In the genomic region with DNA sequence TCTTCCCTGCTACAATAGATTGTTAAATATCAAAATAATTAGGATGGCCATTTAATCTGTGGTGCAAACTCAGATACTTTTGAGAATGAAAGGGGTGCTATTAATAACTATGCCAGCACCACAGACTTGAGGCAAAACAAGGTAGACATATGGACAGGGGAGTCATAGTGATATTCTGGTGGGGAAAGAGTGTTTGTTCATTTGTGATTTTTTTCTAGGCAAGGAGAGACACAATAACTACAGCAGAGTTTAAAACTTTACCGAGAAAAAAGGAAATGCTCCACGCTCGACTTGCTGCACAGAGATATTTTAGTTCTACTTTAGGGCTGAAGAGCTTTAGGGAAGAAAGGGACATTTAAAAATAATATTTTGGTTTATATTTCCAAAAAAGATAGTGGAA, we compare ENCODE assay signal across 14 cellular contexts.
DNase-seq lines count a peak whose midpoint lies in the region; ATAC-seq, FAIRE-seq and TF ChIP-seq lines count a peak whose summit lies in the region.
"Had no signal": no experiment of that assay in that cellular context is flagged by ENCODE, and none has a peak within 500 bp of the region (broad histone marks: within the 10 kb centered on the region; RNA-seq: fewer than 3 reads in every experiment).

No MANE protein-coding gene starts in this region.

- intact Hi-C loops in GM12878 (cut with micrococcal nuclease; ENCODE audit: unreplicated experiment), result no loop called here

- no peak for FAIRE-seq in GM12878 (lab: Jason Lieb, UNC)

- H3K4me2 ChIP-seq in GM12878 (ENCODE audit: control insufficient read depth, insufficient read depth), result no peak overlapping the region

- CTCF ChIA-PET in GM12878 (lab: Yijun Ruan, JAX), result interaction anchor here (1.0 to 1.4 kb wide), 4 partner anchors 11 to 90 kb away, joined by 3 to 5 read pairs (median 3); no protein-coding TSS in a partner anchor

- SMC1A ChIA-PET in GM12878 (lab: Charles Lee; ENCODE audit: uncharacterized antibody, unreplicated experiment), result interaction anchor here (0.7 to 3.4 kb wide), 10 partner anchors 10 to 395 kb away, joined by 3 to 36 read pairs (median 5); no protein-coding TSS in a partner anchor

- ATAC-seq in GM18511 (IDR thresholded peaks at IDR 0.05; ENCODE audit: unreplicated experiment) (peak; percentile 75), GM21526 (IDR thresholded peaks at IDR 0.05; ENCODE audit: low FRiP score, unreplicated experiment) (peak; percentile 52), HG03103 (IDR thresholded peaks at IDR 0.05; ENCODE audit: low read depth, unreplicated experiment) (peak; percentile 61), GM12878 (peak; percentile 71), SK-N-SH treated with all-trans-retinoic acid at 6 μM for 48 hours (no peak)
- ATAC-seq: left lobe of liver had no signal

- no peaks in the 10 kb centered on the region; the same call in 2 of the 3 replicates for H3K9me3 ChIP-seq in GM12878 (replicated peaks; ENCODE audit: control insufficient read depth, insufficient read depth, low read length)
- H3K9me3 ChIP-seq: MG63, prostate gland had no signal

- peaks cover 3% of the 10 kb centered on the region; the same call in 1 of the 2 replicates for H3K4me1 ChIP-seq in GM12878 (ENCODE audit: control insufficient read depth, insufficient read depth, low read length)
- H3K4me1 ChIP-seq: prostate gland had no signal

- no TSS peak for BruUV-seq in GM12878 (replicated peaks; lab: Mats Ljungman, UMichigan)

- DNase-seq in GM12878 (ENCODE audit: low read depth, low spot score), result no peak
- no peak for DNase-seq in effector CD8-positive, alpha-beta T cell (lab: John Stamatoyannopoulos, UW)
- DNase-seq in NCI-H774 (lab: John Stamatoyannopoulos, UW), result no peak
- DNase-seq in superior temporal gyrus (ENCODE audit: extremely low spot score), result no peak
- DNase-seq: activated gamma-delta T cell treated with Interleukin-2 at 50 U/mL for 16 hours, hypothalamus, MG63, NCI-H2081 had no signal

- TF ChIP-seq EP300 in GM12878 (IDR thresholded peaks at IDR 0.05; ENCODE audit: borderline replicate concordance in 1 of 2, control insufficient read depth in 1 of 2, low read depth in 2 of 2, low read length in 2 of 2), result 0 out of 4 replicates have a peak, but pooled peaks have one; percentile 18 to 20

- TF ChIP-seq CTCF in GM12878 (IDR thresholded peaks at IDR 0.05 in 2 of 3, conservative IDR thresholded peaks at IDR 0.05 in 1 of 3; ENCODE audit: control insufficient read depth in 2 of 3, extremely low read depth in 1 of 3, insufficient read depth in 1 of 3, low read depth in 3 of 3, low read length in 3 of 3), result no peak

- H3K27ac ChIP-seq in GM12878 (ENCODE audit: control insufficient read depth, insufficient read depth), result peak overlapping the region; percentile 17; the same call in 1 of the 2 replicates
- H3K27ac ChIP-seq: prostate gland had no signal

- TF ChIP-seq POLR2A in GM12878 (IDR thresholded peaks at IDR 0.05; ENCODE audit: low read depth, low read length), result no peak

- WGBS in GM12878 (ENCODE audit: insufficient coverage, insufficient replicate concordance, low lambda C conversion rate, missing lambda C conversion rate), result 0% methylated on average over 3 of the region's 3 CpGs

- POLR2A ChIA-PET in GM12878 (lab: Charles Lee), result interaction anchor here (0.9 to 1.5 kb wide), 2 partner anchors 11 to 20 kb away, joined by 3 to 11 read pairs; no protein-coding TSS in a partner anchor

- no peak overlapping the region for H2AFZ ChIP-seq in GM12878 (ENCODE audit: control insufficient read depth, low read depth, low read length)

- no peak overlapping the region for H3K9ac ChIP-seq in GM12878 (ENCODE audit: control insufficient read depth, insufficient read depth, low read length)

- no peaks in the 10 kb centered on the region for H3K36me3 ChIP-seq in GM12878 (ENCODE audit: control insufficient read depth in 2 of 2, insufficient read depth in 2 of 2, low read length in 1 of 2)
- H3K36me3 ChIP-seq: MG63, prostate gland had no signal

- H3K79me2 ChIP-seq in GM12878 (ENCODE audit: control insufficient read depth, insufficient read depth, low read length), result no peaks in the 10 kb centered on the region

- H4K20me1 ChIP-seq in GM12878 (ENCODE audit: control insufficient read depth, insufficient read depth), result no peaks in the 10 kb centered on the region

- in situ Hi-C loops in GM12878 (cut with MboI), result no loop called here

- peak overlapping the region; percentile 30; the same call in 1 of the 2 replicates for H3K4me3 ChIP-seq in GM12878
- H3K4me3 ChIP-seq: MG63, prostate gland had no signal

- no peaks in the 10 kb centered on the region for H3K27me3 ChIP-seq in GM12878 (replicated peaks in 1 of 2; ENCODE audit: control insufficient read depth in 2 of 2, insufficient read depth in 2 of 2, low read length in 1 of 2)
- H3K27me3 ChIP-seq: MG63 had no signal

- RAD21 ChIA-PET in GM12878 (lab: Charles Lee; ENCODE audit: unreplicated experiment), result interaction anchor here (1.0 to 2.7 kb wide), 8 partner anchors 8 to 395 kb away, joined by 3 to 21 read pairs (median 4); no protein-coding TSS in a partner anchor

- no peak for TF ChIP-seq RAD21 in GM12878 (IDR thresholded peaks at IDR 0.05; ENCODE audit: insufficient read depth, low read depth, low read length)

TF ChIP-seq in GM12878, 131 proteins besides CTCF, POLR2A, EP300 and RAD21 (continues in another document):
- TF ChIP-seq SIX5 (IDR thresholded peaks at IDR 0.05; ENCODE audit: low read depth, low read length, severe bottlenecking) (no peak), ZNF384 (IDR thresholded peaks at IDR 0.05; ENCODE audit: borderline replicate concordance, low read depth, low read length) (peak; percentile 21; the same call in 1 of the 2 replicates), RCOR1 (conservative IDR thresholded peaks at IDR 0.05; ENCODE audit: low read depth, low read length) (no peak), ZBED1 (IDR thresholded peaks at IDR 0.05; ENCODE audit: borderline replicate concordance) (no peak), SREBF2 (IDR thresholded peaks at IDR 0.05; ENCODE audit: low read length) (no peak), MTA2 (IDR thresholded peaks at IDR 0.05; ENCODE audit: low read depth) (peak; percentile 43; the same call in 1 of the 2 replicates), IKZF1 (conservative IDR thresholded peaks at IDR 0.05) (no peak), POLR2AphosphoS2 (IDR thresholded peaks at IDR 0.05; ENCODE audit: low read depth, low read length) (no peak), NFIC (IDR thresholded peaks at IDR 0.05; ENCODE audit: low read depth, low read length) (peak; percentile 55; the same call in 1 of the 2 replicates), BACH1 (IDR thresholded peaks at IDR 0.05; ENCODE audit: borderline replicate concordance) (no peak), RUNX3 (IDR thresholded peaks at IDR 0.05; ENCODE audit: low read length) (peak; percentile 46; the same call in 1 of the 2 replicates), MYC (IDR thresholded peaks at IDR 0.05; ENCODE audit: insufficient read depth, insufficient read length, insufficient replicate concordance, low read length, severe bottlenecking) (no peak), CHD4 (IDR thresholded peaks at IDR 0.05) (no peak), MEF2B (IDR thresholded peaks at IDR 0.05; ENCODE audit: partially characterized antibody, poor library complexity, severe bottlenecking) (peak; percentile 30), IRF4 (IDR thresholded peaks at IDR 0.05; ENCODE audit: low read depth, low read length) (no peak), NFXL1 (IDR thresholded peaks at IDR 0.05; ENCODE audit: borderline replicate concordance) (no peak), PAX5 (IDR thresholded peaks at IDR 0.05; ENCODE audit: borderline replicate concordance, low read depth, low read length) (0 out of 2 replicates have a peak, but pooled peaks have one; percentile 27)
- TF ChIP-seq, protein P1, sequence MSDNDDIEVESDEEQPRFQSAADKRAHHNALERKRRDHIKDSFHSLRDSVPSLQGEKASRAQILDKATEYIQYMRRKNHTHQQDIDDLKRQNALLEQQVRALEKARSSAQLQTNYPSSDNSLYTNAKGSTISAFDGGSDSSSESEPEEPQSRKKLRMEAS (IDR thresholded peaks at IDR 0.05; ENCODE audit: low read depth, low read length), result no peak

TF ChIP-seq in SK-N-SH treated with all-trans-retinoic acid at 6 μM for 48 hours, 23 proteins besides CTCF, POLR2A, EP300 and RAD21 (continues in another document):
- TF ChIP-seq, protein P2, sequence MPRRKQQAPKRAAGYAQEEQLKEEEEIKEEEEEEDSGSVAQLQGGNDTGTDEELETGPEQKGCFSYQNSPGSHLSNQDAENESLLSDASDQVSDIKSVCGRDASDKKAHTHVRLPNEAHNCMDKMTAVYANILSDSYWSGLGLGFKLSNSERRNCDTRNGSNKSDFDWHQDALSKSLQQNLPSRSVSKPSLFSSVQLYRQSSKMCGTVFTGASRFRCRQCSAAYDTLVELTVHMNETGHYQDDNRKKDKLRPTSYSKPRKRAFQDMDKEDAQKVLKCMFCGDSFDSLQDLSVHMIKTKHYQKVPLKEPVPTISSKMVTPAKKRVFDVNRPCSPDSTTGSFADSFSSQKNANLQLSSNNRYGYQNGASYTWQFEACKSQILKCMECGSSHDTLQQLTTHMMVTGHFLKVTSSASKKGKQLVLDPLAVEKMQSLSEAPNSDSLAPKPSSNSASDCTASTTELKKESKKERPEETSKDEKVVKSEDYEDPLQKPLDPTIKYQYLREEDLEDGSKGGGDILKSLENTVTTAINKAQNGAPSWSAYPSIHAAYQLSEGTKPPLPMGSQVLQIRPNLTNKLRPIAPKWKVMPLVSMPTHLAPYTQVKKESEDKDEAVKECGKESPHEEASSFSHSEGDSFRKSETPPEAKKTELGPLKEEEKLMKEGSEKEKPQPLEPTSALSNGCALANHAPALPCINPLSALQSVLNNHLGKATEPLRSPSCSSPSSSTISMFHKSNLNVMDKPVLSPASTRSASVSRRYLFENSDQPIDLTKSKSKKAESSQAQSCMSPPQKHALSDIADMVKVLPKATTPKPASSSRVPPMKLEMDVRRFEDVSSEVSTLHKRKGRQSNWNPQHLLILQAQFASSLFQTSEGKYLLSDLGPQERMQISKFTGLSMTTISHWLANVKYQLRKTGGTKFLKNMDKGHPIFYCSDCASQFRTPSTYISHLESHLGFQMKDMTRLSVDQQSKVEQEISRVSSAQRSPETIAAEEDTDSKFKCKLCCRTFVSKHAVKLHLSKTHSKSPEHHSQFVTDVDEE (CRISPR knock-in tag; IDR thresholded peaks at IDR 0.05), result no peak
- TF ChIP-seq ESRRG (CRISPR knock-in tag; IDR thresholded peaks at IDR 0.05), result no peak
- TF ChIP-seq ISL1 (CRISPR knock-in tag; IDR thresholded peaks at IDR 0.05), result no peak
- TF ChIP-seq ZNF8 (CRISPR knock-in tag; IDR thresholded peaks at IDR 0.05), result no peak
